8 cellular contexts compared by ENCODE assay signal in genomic region chrY:7515841-7516240, GRCh38.
"Had no signal": no experiment of that assay in that cellular context is flagged by ENCODE, and none has a peak within 500 bp of the region (broad histone marks: within the 10 kb centered on the region; RNA-seq: fewer than 3 reads in every experiment).

No MANE protein-coding gene starts in this region.

- H3K9ac ChIP-seq: GM23248 had no signal

- H3K9me3 ChIP-seq: HAP-1 had no signal

- DNase-seq: GM23248, GOT3, H7, HFFc6, IMR-90 had no signal

- H3K4me3 ChIP-seq: GM23248, HAP-1, K562 had no signal

- H2AFZ ChIP-seq: GM23248 had no signal

- H3K36me3 ChIP-seq: HAP-1 had no signal

- H3K4me1 ChIP-seq: HAP-1 had no signal

- ATAC-seq: HCT116, K562 had no signal

- H3K27ac ChIP-seq: GM23248 had no signal
